ENCODE assay signal across 8 cellular contexts in the genomic region with DNA sequence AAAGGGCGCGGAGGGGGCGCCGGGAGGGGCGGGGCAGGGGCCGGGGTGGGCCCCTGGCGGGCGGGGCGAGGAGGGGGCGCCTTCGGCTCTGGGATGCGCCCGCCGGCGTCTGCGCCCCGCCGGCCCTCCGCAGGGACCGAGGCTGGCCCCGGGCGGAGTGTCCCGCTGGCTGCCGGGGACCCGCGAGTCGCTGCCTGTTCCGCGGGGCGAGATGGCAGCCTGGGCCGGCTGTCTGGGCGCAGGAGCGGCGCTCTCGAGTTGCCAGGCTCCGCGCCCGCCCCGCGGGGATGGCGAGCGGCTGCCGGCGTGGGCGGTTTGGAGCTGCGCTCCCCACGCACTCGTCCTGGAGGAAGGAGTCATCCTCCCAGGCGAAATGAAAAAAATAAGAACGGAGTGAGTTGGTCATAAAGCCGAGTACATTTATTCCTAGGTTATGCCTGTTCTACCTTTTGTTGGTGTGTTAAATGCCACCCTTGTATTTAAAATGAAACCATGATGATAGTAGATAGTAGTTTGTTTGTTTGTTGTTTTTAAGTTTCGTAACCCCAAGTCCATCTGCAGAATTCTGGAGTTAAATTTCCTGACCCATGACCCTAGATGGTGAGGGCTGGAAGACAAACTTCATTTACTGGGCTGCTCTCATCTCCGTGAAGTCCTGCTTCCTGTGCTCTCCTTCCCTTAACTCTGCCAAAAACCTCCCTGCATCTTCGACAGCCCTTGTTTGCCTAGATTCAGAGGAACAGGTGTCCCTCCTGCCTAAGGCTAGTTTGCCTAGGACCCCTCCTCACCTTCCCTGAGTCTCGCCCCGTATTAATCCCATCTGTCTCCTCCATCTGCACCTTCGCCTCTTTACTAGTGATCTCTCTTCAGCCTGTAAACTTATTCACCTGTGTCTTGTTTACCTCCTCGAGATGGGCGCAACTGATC. TPM values are rescaled to one million over a fixed set of nuclear protein-coding genes. Genes with fewer than 3 reads are reported as not detected.
DNase-seq lines count a peak whose midpoint lies in the region; ATAC-seq, FAIRE-seq and TF ChIP-seq lines count a peak whose summit lies in the region.

No MANE protein-coding gene starts in this region.

- H3K4me2 ChIP-seq in neuronal stem cell (ENCODE audit: insufficient read depth, low read length, poor library complexity, severe bottlenecking): peak overlapping the region; percentile 67

- FAIRE-seq in frontal cortex (lab: Jason Lieb, UNC): no peak

- DNase-seq in AG10803 (ENCODE audit: low read depth) (peak; percentile 36), frontal cortex (ENCODE audit: low spot score in 2 of 2) (peak; percentile 66 to 71), neuronal stem cell (ENCODE audit: low spot score) (no peak)
- peak; percentile 31 for DNase-seq in activated T-helper 9 cell treated with anti-CD3 and anti-CD28 coated beads, Interleukin-2, amount 50 U/mL, for 16 hours (ENCODE audit: low read depth)

- H2BK5ac ChIP-seq in neuronal stem cell (ENCODE audit: low read length): no peak overlapping the region

- H3K79me1 ChIP-seq in neuronal stem cell (ENCODE audit: low read depth, low read length): no peaks in the 10 kb centered on the region

- H3K23ac ChIP-seq in neuronal stem cell (ENCODE audit: low read depth, low read length, poor library complexity): no peak overlapping the region

- no peak overlapping the region for H2AK5ac ChIP-seq in neuronal stem cell (ENCODE audit: low read depth, low read length)

- no peak for TF ChIP-seq CTCF in AG10803 (conservative IDR thresholded peaks at IDR 0.05; ENCODE audit: low read length)

- H3K36me3 ChIP-seq in HUES64 (ENCODE audit: insufficient read depth, low read length) (no peaks in the 10 kb centered on the region), neuronal stem cell (replicated peaks in 1 of 2; ENCODE audit: control insufficient read depth in 2 of 2, insufficient read depth in 2 of 2, low read length in 2 of 2) (no peaks in the 10 kb centered on the region)

- H2BK120ac ChIP-seq in neuronal stem cell (ENCODE audit: low read depth, low read length): no peak overlapping the region

- H3K4me3 ChIP-seq in AG10803 (ENCODE audit: low read length): peak overlapping the region; percentile 61
- H3K4me3 ChIP-seq in HUES64 (ENCODE audit: low read length): peak overlapping the region; percentile 61
- peak overlapping the region; percentile 49 to 83 for H3K4me3 ChIP-seq in neuronal stem cell (ENCODE audit: low read length in 2 of 2)

- H3K4me1 ChIP-seq in HUES64 (ENCODE audit: insufficient read depth, low read length): peaks cover 19% of the 10 kb centered on the region
- peaks cover 4% of the 10 kb centered on the region in 2 donors for H3K4me1 ChIP-seq in neuronal stem cell (ENCODE audit: control insufficient read depth in 2 of 2, insufficient read depth in 1 of 2, low read depth in 1 of 2, low read length in 2 of 2)

- H3K9ac ChIP-seq in HUES64 (ENCODE audit: low read depth, low read length) (no peak overlapping the region), neuronal stem cell (ENCODE audit: low read depth, low read length, poor library complexity) (no peak overlapping the region)

- H3K14ac ChIP-seq in neuronal stem cell (ENCODE audit: low read length): no peak overlapping the region

- H3K27me3 ChIP-seq in HUES64 (ENCODE audit: insufficient read depth, low read length) (peaks cover 74% of the 10 kb centered on the region), neuronal stem cell (ENCODE audit: control insufficient read depth in 3 of 3, insufficient read depth in 3 of 3, low read depth in 1 of 3, low read length in 3 of 3) (peaks cover 0 to 65% (median 34%) of the 10 kb centered on the region in 3 experiments)

- H2BK12ac ChIP-seq in neuronal stem cell (ENCODE audit: low read length): no peak overlapping the region

- 9% methylated on average over 59 of the region's 59 CpGs for WGBS in HUES64
- WGBS in neuronal stem cell (ENCODE audit: extremely low coverage in 2 of 2, insufficient read length in 2 of 2, insufficient replicate concordance in 1 of 2), 2 donors: no CpG with 5 or more reads among the region's 59 CpGs

- H3K18ac ChIP-seq in neuronal stem cell (ENCODE audit: low read length): no peak overlapping the region

- H2AFZ ChIP-seq in neuronal stem cell (ENCODE audit: low read length): peak overlapping the region; percentile 94

- H3K27ac ChIP-seq in HUES64 (ENCODE audit: low read depth, low read length) (no peak overlapping the region), neuronal stem cell (replicated peaks; ENCODE audit: low read length) (no peak overlapping the region)

- no peaks in the 10 kb centered on the region for H3K9me3 ChIP-seq in HUES64 (ENCODE audit: insufficient read depth, low read depth, low read length)
- H3K9me3 ChIP-seq in neuronal stem cell (replicated peaks in 1 of 2; ENCODE audit: control insufficient read depth in 2 of 2, insufficient read depth in 1 of 2, low read depth in 1 of 2, low read length in 2 of 2): no peaks in the 10 kb centered on the region

- H3K4ac ChIP-seq in neuronal stem cell (ENCODE audit: low read length): no peak overlapping the region

- H4K91ac ChIP-seq in neuronal stem cell (ENCODE audit: low read depth, low read length, poor library complexity): no peak overlapping the region

- H2BK15ac ChIP-seq in neuronal stem cell (ENCODE audit: low read length): no peak overlapping the region

- ATAC-seq in GM19467 (IDR thresholded peaks at IDR 0.05; ENCODE audit: unreplicated experiment): no peak
- ATAC-seq in HG03196 (IDR thresholded peaks at IDR 0.05; ENCODE audit: unreplicated experiment): no peak
- no peak for ATAC-seq in HG02642 (IDR thresholded peaks at IDR 0.05; ENCODE audit: poor library complexity, unreplicated experiment)

- no peak overlapping the region for H4K8ac ChIP-seq in neuronal stem cell (ENCODE audit: low read depth, low read length)

RNA-seq across cellular contexts. Expression of a gene that starts 32.8 kb away (rescaled TPM):
- polyA plus RNA-seq in HUES64 (2013, experiment 1 of 2): 274 TPM
- 322 TPM for polyA plus RNA-seq in HUES64 (2013, experiment 2 of 2)
- 159 TPM for total RNA-seq in frontal cortex
- 844 TPM for polyA plus RNA-seq in neuronal stem cell (2013, experiment 1 of 2)
- polyA plus RNA-seq in neuronal stem cell (2013, experiment 2 of 2): 868 TPM

RNA-seq across cellular contexts. Expression of a gene that starts 54.7 kb away (rescaled TPM):
- polyA plus RNA-seq in HUES64 (2013, experiment 1 of 2): 0.45 TPM
- not detected for polyA plus RNA-seq in HUES64 (2013, experiment 2 of 2)
- not detected for total RNA-seq in frontal cortex
- not detected for polyA plus RNA-seq in neuronal stem cell (2013, experiment 1 of 2)
- polyA plus RNA-seq in neuronal stem cell (2013, experiment 2 of 2): not detected
